ENCODE assay signal across 31 cellular contexts in the genomic region with DNA sequence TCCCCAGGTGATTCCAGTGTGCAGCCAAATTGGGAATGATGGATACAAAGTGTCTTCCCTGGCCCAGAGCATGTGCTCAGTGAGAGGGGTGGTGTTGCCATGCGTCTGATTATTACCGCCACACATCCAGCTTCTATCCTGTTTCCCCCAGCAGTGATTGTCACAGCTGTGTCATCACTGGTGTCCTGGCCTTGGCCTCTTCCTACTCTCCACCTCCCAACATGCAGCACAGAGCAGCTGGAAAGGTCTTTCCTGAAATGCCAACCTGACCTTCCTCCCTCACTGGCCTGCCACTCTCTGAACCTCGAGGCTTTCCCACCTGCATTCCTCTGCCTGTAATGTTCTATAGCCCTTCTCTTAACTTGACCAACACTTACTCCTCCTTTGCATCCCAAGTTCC.
DNase-seq lines count a peak whose midpoint lies in the region; ATAC-seq and TF ChIP-seq lines count a peak whose summit lies in the region.
"Had no signal": no experiment of that assay in that cellular context is flagged by ENCODE, and none has a peak within 500 bp of the region (broad histone marks: within the 10 kb centered on the region; RNA-seq: fewer than 3 reads in every experiment).

No MANE protein-coding gene starts in this region.

- no peak overlapping the region for H3K4me3 ChIP-seq in tibial artery
- H3K4me3 ChIP-seq: HAP-1, right lobe of liver, SJCRH30, upper lobe of left lung had no signal

- POLR2A ChIA-PET in WTC11 (lab: Charles Lee) = no interaction called here

- no peaks in the 10 kb centered on the region for H3K27me3 ChIP-seq in tibial artery
- H3K27me3 ChIP-seq: right lobe of liver, SJCRH30, upper lobe of left lung had no signal

- no peaks in the 10 kb centered on the region for H3K27me3 Mint-ChIP-seq in WTC11 (ENCODE audit: low read depth)

- CTCF ChIA-PET in WTC11 (lab: Charles Lee) = interaction anchor here (1.2 to 2.6 kb wide), 3 partner anchors 37 to 74 kb away, joined by 3 to 11 read pairs (median 8); a partner anchor contains a TSS

- no peaks in the 10 kb centered on the region for H3K9me3 ChIP-seq in tibial artery
- H3K9me3 ChIP-seq: HAP-1, right lobe of liver, SJCRH30, upper lobe of left lung had no signal

- H3K4me3 Mint-ChIP-seq in WTC11 = no peak overlapping the region
- H3K4me3 Mint-ChIP-seq: CD4-positive, alpha-beta T cell had no signal

- H3K36me3 Mint-ChIP-seq in WTC11 = no peaks in the 10 kb centered on the region

- H3K36me3 ChIP-seq in tibial artery = peaks cover 8 to 26% (median 16%) of the 10 kb centered on the region in 3 donors
- H3K36me3 ChIP-seq: HAP-1, right lobe of liver, SJCRH30 had no signal

- intact Hi-C loops in tibial artery (cut with DNase I; ENCODE audit: low total_unique reads) = no loop called here

- TF ChIP-seq CTCF in WTC11 (IDR thresholded peaks at IDR 0.05) = no peak
- no peak for TF ChIP-seq CTCF in tibial artery (IDR thresholded peaks at IDR 0.05)

- peaks cover 12 to 85% (median 54%) of the 10 kb centered on the region in 4 donors for H3K4me1 ChIP-seq in tibial artery
- H3K4me1 ChIP-seq: HAP-1 had no signal

- H3K9me3 Mint-ChIP-seq in WTC11 = no peaks in the 10 kb centered on the region
- H3K9me3 Mint-ChIP-seq: CD4-positive, alpha-beta T cell had no signal

- peaks cover 33% of the 10 kb centered on the region for H3K4me1 Mint-ChIP-seq in WTC11

- ATAC-seq in WTC11 = no peak
- ATAC-seq: activated CD4-positive, CD25-positive, alpha-beta regulatory T cell treated with anti-CD3 and anti-CD28 coated beads, Interleukin-2, amount 50 U/mL, for 24 hours; left lobe of liver had no signal

- 0 out of 2 replicates have a peak overlapping the region, but pooled peaks have one; percentile 6 for H3K27ac Mint-ChIP-seq in WTC11
- H3K27ac Mint-ChIP-seq: CD4-positive, alpha-beta T cell had no signal

- peak overlapping the region; percentile 62 to 70 for H3K27ac ChIP-seq in tibial artery
- H3K27ac ChIP-seq: HL-60, right lobe of liver, SJCRH30, upper lobe of left lung had no signal

- peak; percentile 4 for DNase-seq in SIG-M5 treated with dmso at 0.1 percent for 504 hours (lab: John Stamatoyannopoulos, UW; ENCODE audit: unreplicated experiment)
- DNase-seq in SIG-M5 (lab: John Stamatoyannopoulos, UW) = no peak
- no peak for DNase-seq in WTC11 (ENCODE audit: low spot score)
- peak; percentile 30 for DNase-seq in mesenteric fat pad (ENCODE audit: low spot score)
- DNase-seq in tibial artery = no peak
- no peak for DNase-seq in UCSD-AML1 (lab: John Stamatoyannopoulos, UW; ENCODE audit: unreplicated experiment)
- DNase-seq in T1000 (lab: John Stamatoyannopoulos, UW) = no peak
- no peak for DNase-seq in LoVo (ENCODE audit: low spot score)
- DNase-seq: activated CD4-positive, alpha-beta T cell treated with anti-CD3 and anti-CD28 coated beads, Interleukin-2, amount 50 U/mL, for 48 hours; activated naive CD4-positive, alpha-beta T cell treated with anti-CD3 and anti-CD28 coated beads, Interleukin-2, amount 50 U/mL, for 16 hours; amygdala; CD4-positive, alpha-beta T cell; DND-41; effector CD4-positive, alpha-beta T cell; GF-D8; KG1; mesenchymal stem cell; MM.1S; NCI-H1436; NCI-H2081; NCI-H2227 treated with DMSO at 0.1 percent for 48 hours; NCI-H774; SJCRH30; stimulated activated CD4-positive, alpha-beta T cell treated with anti-CD3 and anti-CD28 coated beads, Interleukin-12 subunit alpha, Interleukin-12 subunit beta, amount 100 ng/mL, for 4 hours; stimulated activated CD4-positive, alpha-beta T cell treated with anti-CD3 and anti-CD28 coated beads, Interleukin-2, amount 100 ng/mL, for 48 hours; upper lobe of left lung had no signal

TF ChIP-seq in WTC11, 78 proteins besides CTCF, POLR2A, EP300 and RAD21:
- TF ChIP-seq, protein P1, sequence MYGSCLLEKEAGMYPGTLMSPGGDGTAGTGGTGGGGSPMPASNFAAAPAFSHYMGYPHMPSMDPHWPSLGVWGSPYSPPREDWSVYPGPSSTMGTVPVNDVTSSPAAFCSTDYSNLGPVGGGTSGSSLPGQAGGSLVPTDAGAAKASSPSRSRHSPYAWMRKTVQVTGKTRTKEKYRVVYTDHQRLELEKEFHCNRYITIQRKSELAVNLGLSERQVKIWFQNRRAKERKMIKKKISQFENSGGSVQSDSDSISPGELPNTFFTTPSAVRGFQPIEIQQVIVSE (CRISPR knock-in tag; IDR thresholded peaks at IDR 0.05; ENCODE audit: borderline replicate concordance) = no peak
- TF ChIP-seq, protein P2, sequence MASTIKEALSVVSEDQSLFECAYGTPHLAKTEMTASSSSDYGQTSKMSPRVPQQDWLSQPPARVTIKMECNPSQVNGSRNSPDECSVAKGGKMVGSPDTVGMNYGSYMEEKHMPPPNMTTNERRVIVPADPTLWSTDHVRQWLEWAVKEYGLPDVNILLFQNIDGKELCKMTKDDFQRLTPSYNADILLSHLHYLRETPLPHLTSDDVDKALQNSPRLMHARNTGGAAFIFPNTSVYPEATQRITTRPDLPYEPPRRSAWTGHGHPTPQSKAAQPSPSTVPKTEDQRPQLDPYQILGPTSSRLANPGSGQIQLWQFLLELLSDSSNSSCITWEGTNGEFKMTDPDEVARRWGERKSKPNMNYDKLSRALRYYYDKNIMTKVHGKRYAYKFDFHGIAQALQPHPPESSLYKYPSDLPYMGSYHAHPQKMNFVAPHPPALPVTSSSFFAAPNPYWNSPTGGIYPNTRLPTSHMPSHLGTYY (CRISPR knock-in tag; IDR thresholded peaks at IDR 0.05) = no peak
- no peak for TF ChIP-seq EMX1 (CRISPR knock-in tag; IDR thresholded peaks at IDR 0.05)
- no peak for TF ChIP-seq RELA (CRISPR knock-in tag; IDR thresholded peaks at IDR 0.05; ENCODE audit: borderline replicate concordance)
- TF ChIP-seq NFE2L1 (CRISPR knock-in tag; IDR thresholded peaks at IDR 0.05) = no peak
- no peak for TF ChIP-seq CREB1 (CRISPR knock-in tag; IDR thresholded peaks at IDR 0.05)
- TF ChIP-seq, protein P3, sequence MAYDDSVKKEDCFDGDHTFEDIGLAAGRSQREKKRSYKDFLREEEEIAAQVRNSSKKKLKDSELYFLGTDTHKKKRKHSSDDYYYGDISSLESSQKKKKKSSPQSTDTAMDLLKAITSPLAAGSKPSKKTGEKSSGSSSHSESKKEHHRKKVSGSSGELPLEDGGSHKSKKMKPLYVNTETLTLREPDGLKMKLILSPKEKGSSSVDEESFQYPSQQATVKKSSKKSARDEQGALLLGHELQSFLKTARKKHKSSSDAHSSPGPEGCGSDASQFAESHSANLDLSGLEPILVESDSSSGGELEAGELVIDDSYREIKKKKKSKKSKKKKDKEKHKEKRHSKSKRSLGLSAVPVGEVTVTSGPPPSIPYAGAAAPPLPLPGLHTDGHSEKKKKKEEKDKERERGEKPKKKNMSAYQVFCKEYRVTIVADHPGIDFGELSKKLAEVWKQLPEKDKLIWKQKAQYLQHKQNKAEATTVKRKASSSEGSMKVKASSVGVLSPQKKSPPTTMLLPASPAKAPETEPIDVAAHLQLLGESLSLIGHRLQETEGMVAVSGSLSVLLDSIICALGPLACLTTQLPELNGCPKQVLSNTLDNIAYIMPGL (CRISPR knock-in tag; IDR thresholded peaks at IDR 0.05) = no peak
- TF ChIP-seq, protein P4, sequence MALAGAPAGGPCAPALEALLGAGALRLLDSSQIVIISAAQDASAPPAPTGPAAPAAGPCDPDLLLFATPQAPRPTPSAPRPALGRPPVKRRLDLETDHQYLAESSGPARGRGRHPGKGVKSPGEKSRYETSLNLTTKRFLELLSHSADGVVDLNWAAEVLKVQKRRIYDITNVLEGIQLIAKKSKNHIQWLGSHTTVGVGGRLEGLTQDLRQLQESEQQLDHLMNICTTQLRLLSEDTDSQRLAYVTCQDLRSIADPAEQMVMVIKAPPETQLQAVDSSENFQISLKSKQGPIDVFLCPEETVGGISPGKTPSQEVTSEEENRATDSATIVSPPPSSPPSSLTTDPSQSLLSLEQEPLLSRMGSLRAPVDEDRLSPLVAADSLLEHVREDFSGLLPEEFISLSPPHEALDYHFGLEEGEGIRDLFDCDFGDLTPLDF (CRISPR knock-in tag; IDR thresholded peaks at IDR 0.05) = no peak
- no peak for TF ChIP-seq KAT7 (CRISPR knock-in tag; IDR thresholded peaks at IDR 0.05; ENCODE audit: borderline replicate concordance)
- TF ChIP-seq IRF2 (CRISPR knock-in tag; IDR thresholded peaks at IDR 0.05; ENCODE audit: borderline replicate concordance, low read depth) = no peak
- no peak for TF ChIP-seq PRRX2 (CRISPR knock-in tag; IDR thresholded peaks at IDR 0.05)

Comparison
In these comparisons a context has a peak if more than half of its experiments do, and no peak if none do; other contexts are left out.
1. DNase-seq: peak in SIG-M5 treated with dmso at 0.1 percent for 504 hours (single experiment) and mesenteric fat pad (single experiment); none in SIG-M5 (single experiment), WTC11 (single experiment), tibial artery (0 of 2), UCSD-AML1 (single experiment), T1000 (single experiment) and LoVo (single experiment).